Comparison of ENCODE assay signal across 14 cellular contexts in genomic region chr11:108483163-108483562, GRCh38. TPM values are rescaled to one million over a fixed set of nuclear protein-coding genes. Genes with fewer than 3 reads are reported as not detected.
DNase-seq lines count a peak whose midpoint lies in the region; ATAC-seq, FAIRE-seq and TF ChIP-seq lines count a peak whose summit lies in the region.
"Had no signal": no experiment of that assay in that cellular context is flagged by ENCODE, and none has a peak within 500 bp of the region (broad histone marks: within the 10 kb centered on the region; RNA-seq: fewer than 3 reads in every experiment).

No MANE protein-coding gene starts in this region.

- H3K4me2 ChIP-seq in astrocyte (ENCODE audit: low read length) (no peak overlapping the region), neuronal stem cell (ENCODE audit: insufficient read depth, low read length, poor library complexity, severe bottlenecking) (no peak overlapping the region)

- H3K9ac ChIP-seq in astrocyte (ENCODE audit: low read length) (no peak overlapping the region), neuronal stem cell (ENCODE audit: low read depth, low read length, poor library complexity) (no peak overlapping the region)

- H3K27ac Mint-ChIP-seq in astrocyte (ENCODE audit: unreplicated experiment) (no peak overlapping the region), Caco-2 (ENCODE audit: unreplicated experiment) (no peak overlapping the region)
- H3K27ac Mint-ChIP-seq in activated CD4-positive, alpha-beta T cell treated with anti-CD3 and anti-CD28 coated beads, Interleukin-2, amount 10 ng/mL, durations not matched to agents 7 days and 5 days: no peak overlapping the region

- H3K4me1 ChIP-seq in astrocyte (ENCODE audit: insufficient read depth, low read length) (peaks cover 3% of the 10 kb centered on the region), neuronal stem cell (ENCODE audit: control insufficient read depth in 2 of 2, insufficient read depth in 1 of 2, low read depth in 1 of 2, low read length in 2 of 2) (no peaks in the 10 kb centered on the region), Caco-2 (peaks cover 19% of the 10 kb centered on the region), gastrocnemius medialis (no peaks in the 10 kb centered on the region)

- H3K14ac ChIP-seq in neuronal stem cell (ENCODE audit: low read length): no peak overlapping the region

- no peak overlapping the region for H4K8ac ChIP-seq in neuronal stem cell (ENCODE audit: low read depth, low read length)

- no peak overlapping the region for H2AK5ac ChIP-seq in neuronal stem cell (ENCODE audit: low read depth, low read length)

- H3K9me3 ChIP-seq in astrocyte (ENCODE audit: insufficient read depth, low read depth, low read length) (no peaks in the 10 kb centered on the region), neuronal stem cell (replicated peaks in 1 of 2; ENCODE audit: control insufficient read depth in 2 of 2, insufficient read depth in 1 of 2, low read depth in 1 of 2, low read length in 2 of 2) (no peaks in the 10 kb centered on the region), Caco-2 (no peaks in the 10 kb centered on the region), gastrocnemius medialis (no peaks in the 10 kb centered on the region)

- H3K36me3 Mint-ChIP-seq in astrocyte (ENCODE audit: low read depth, unreplicated experiment) (peaks cover 21% of the 10 kb centered on the region), Caco-2 (ENCODE audit: insufficient read depth, unreplicated experiment) (peaks cover 75% of the 10 kb centered on the region)
- H3K36me3 Mint-ChIP-seq in activated CD4-positive, alpha-beta T cell treated with anti-CD3 and anti-CD28 coated beads, Interleukin-2, amount 10 ng/mL, durations not matched to agents 7 days and 5 days (ENCODE audit: low read depth): peaks cover 50% of the 10 kb centered on the region

- no peak overlapping the region for H3K18ac ChIP-seq in neuronal stem cell (ENCODE audit: low read length)

- H3K4me3 Mint-ChIP-seq in astrocyte (ENCODE audit: unreplicated experiment) (no peak overlapping the region), Caco-2 (ENCODE audit: unreplicated experiment) (no peak overlapping the region)
- no peak overlapping the region for H3K4me3 Mint-ChIP-seq in activated CD4-positive, alpha-beta T cell treated with anti-CD3 and anti-CD28 coated beads, Interleukin-2, amount 10 ng/mL, durations not matched to agents 7 days and 5 days

- H3K79me1 ChIP-seq in neuronal stem cell (ENCODE audit: low read depth, low read length): no peaks in the 10 kb centered on the region

- BruUV-seq in Caco-2 (replicated peaks; lab: Mats Ljungman, UMichigan): no TSS peak

- H3K79me2 ChIP-seq in astrocyte (ENCODE audit: insufficient read depth, low read length): no peaks in the 10 kb centered on the region

- no peaks in the 10 kb centered on the region for H4K20me1 ChIP-seq in astrocyte (ENCODE audit: insufficient read depth, low read length)

- no peak overlapping the region for H4K91ac ChIP-seq in neuronal stem cell (ENCODE audit: low read depth, low read length, poor library complexity)

- DNase-seq in HT1080 (ENCODE audit: low read depth) (peak; percentile 27), astrocyte (ENCODE audit: low read depth) (peak; percentile 70), fibroblast of the aortic adventitia (ENCODE audit: low read depth) (peak; percentile 31), renal cortical epithelial cell (ENCODE audit: low read depth) (peak; percentile 75), neuronal stem cell (ENCODE audit: low spot score) (no peak), Caco-2 (no peak), gastrocnemius medialis (no peak)
- no peak for DNase-seq in activated CD4-positive, alpha-beta T cell treated with anti-CD3 and anti-CD28 coated beads, Interleukin-2, amount 10 ng/mL, durations not matched to agents 7 days and 5 days
- DNase-seq: H7, Karpas-422, NCI-H1417 treated with DMSO at 0.1 percent for 48 hours, NCI-H2081, NCI-H345, NCI-H69 had no signal

- CTCF ChIA-PET in activated CD4-positive, alpha-beta T cell treated with anti-CD3 and anti-CD28 coated beads, Interleukin-2, amount 10 ng/mL, durations not matched to agents 7 days and 5 days (lab: Charles Lee): no interaction called here
- CTCF ChIA-PET in Caco-2 (lab: Charles Lee): no interaction called here

- H3K23ac ChIP-seq in neuronal stem cell (ENCODE audit: low read depth, low read length, poor library complexity): no peak overlapping the region

- no peak overlapping the region for H2BK120ac ChIP-seq in neuronal stem cell (ENCODE audit: low read depth, low read length)

- H3K27me3 Mint-ChIP-seq in astrocyte (ENCODE audit: low read depth, unreplicated experiment) (no peaks in the 10 kb centered on the region), Caco-2 (ENCODE audit: insufficient read depth, unreplicated experiment) (no peaks in the 10 kb centered on the region)
- H3K27me3 Mint-ChIP-seq in activated CD4-positive, alpha-beta T cell treated with anti-CD3 and anti-CD28 coated beads, Interleukin-2, amount 10 ng/mL, durations not matched to agents 7 days and 5 days: no peaks in the 10 kb centered on the region

- H2BK15ac ChIP-seq in neuronal stem cell (ENCODE audit: low read length): no peak overlapping the region

- FAIRE-seq in astrocyte (lab: Jason Lieb, UNC): no peak

- H2BK5ac ChIP-seq in neuronal stem cell (ENCODE audit: low read length): no peak overlapping the region

- H3K9me3 Mint-ChIP-seq in astrocyte (ENCODE audit: unreplicated experiment): no peaks in the 10 kb centered on the region
- no peaks in the 10 kb centered on the region for H3K9me3 Mint-ChIP-seq in activated CD4-positive, alpha-beta T cell treated with anti-CD3 and anti-CD28 coated beads, Interleukin-2, amount 10 ng/mL, durations not matched to agents 7 days and 5 days
- no peaks in the 10 kb centered on the region for H3K9me3 Mint-ChIP-seq in Caco-2 (ENCODE audit: unreplicated experiment)

- H2AFZ ChIP-seq in astrocyte (ENCODE audit: low read depth, low read length): no peak overlapping the region
- no peak overlapping the region for H2AFZ ChIP-seq in neuronal stem cell (ENCODE audit: low read length)

- POLR2A ChIA-PET in activated CD4-positive, alpha-beta T cell treated with anti-CD3 and anti-CD28 coated beads, Interleukin-2, amount 10 ng/mL, durations not matched to agents 7 days and 5 days (lab: Charles Lee): no interaction called here
- POLR2A ChIA-PET in Caco-2 (lab: Charles Lee): no interaction called here

- TF ChIP-seq CTCF in astrocyte (IDR thresholded peaks at IDR 0.05; ENCODE audit: insufficient read depth, low read depth, low read length) (no peak), fibroblast of the aortic adventitia (IDR thresholded peaks at IDR 0.05; ENCODE audit: insufficient read depth, low read length) (no peak), Caco-2 (IDR thresholded peaks at IDR 0.05; ENCODE audit: insufficient read depth in 1 of 2, low read depth in 1 of 2, low read length in 1 of 2, severe bottlenecking in 1 of 2, unreplicated experiment in 1 of 2) (no peak), gastrocnemius medialis (IDR thresholded peaks at IDR 0.05 in 4 of 5, conservative IDR thresholded peaks at IDR 0.05 in 1 of 5) (no peak)

- intact Hi-C loops in Caco-2 (cut with micrococcal nuclease; ENCODE audit: unreplicated experiment): no loop called here
- intact Hi-C loops in gastrocnemius medialis (cut with DNase I; ENCODE audit: low total_unique reads): no loop called here

- H3K27me3 ChIP-seq in astrocyte (ENCODE audit: insufficient read depth, low read length): no peaks in the 10 kb centered on the region
- H3K27me3 ChIP-seq in neuronal stem cell (ENCODE audit: control insufficient read depth in 3 of 3, insufficient read depth in 3 of 3, low read depth in 1 of 3, low read length in 3 of 3): no peaks in the 10 kb centered on the region
- no peaks in the 10 kb centered on the region for H3K27me3 ChIP-seq in Caco-2 (replicated peaks; ENCODE audit: control insufficient read depth, insufficient read depth, low read length)
- H3K27me3 ChIP-seq in gastrocnemius medialis: no peaks in the 10 kb centered on the region

- no peak overlapping the region for H3K27ac ChIP-seq in astrocyte (ENCODE audit: low read depth, low read length)
- no peak overlapping the region for H3K27ac ChIP-seq in neuronal stem cell (replicated peaks; ENCODE audit: low read length)
- H3K27ac ChIP-seq in gastrocnemius medialis: no peak overlapping the region

- no peak for ATAC-seq in gastrocnemius medialis

- in situ Hi-C loops in gastrocnemius medialis (cut with MboI; ENCODE audit: low sequenced_read_pairs in 4 of 4): no loop called here

- H3K36me3 ChIP-seq in astrocyte (ENCODE audit: insufficient read depth, low read length) (peaks cover 19% of the 10 kb centered on the region), neuronal stem cell (replicated peaks in 1 of 2; ENCODE audit: control insufficient read depth in 2 of 2, insufficient read depth in 2 of 2, low read length in 2 of 2) (peaks cover 5 to 82% of the 10 kb centered on the region in 2 donors), Caco-2 (ENCODE audit: control insufficient read depth, insufficient read depth, low read length) (peaks cover 3% of the 10 kb centered on the region), gastrocnemius medialis (peaks cover 3 to 13% of the 10 kb centered on the region in 2 donors)

- no peaks in the 10 kb centered on the region for H3K4me1 Mint-ChIP-seq in astrocyte (ENCODE audit: low read depth, unreplicated experiment)
- peaks cover 4% of the 10 kb centered on the region for H3K4me1 Mint-ChIP-seq in activated CD4-positive, alpha-beta T cell treated with anti-CD3 and anti-CD28 coated beads, Interleukin-2, amount 10 ng/mL, durations not matched to agents 7 days and 5 days
- H3K4me1 Mint-ChIP-seq in Caco-2 (ENCODE audit: low read depth, unreplicated experiment): peaks cover 17% of the 10 kb centered on the region

- no peak overlapping the region for H2BK12ac ChIP-seq in neuronal stem cell (ENCODE audit: low read length)

- TF ChIP-seq POLR2A in gastrocnemius medialis (IDR thresholded peaks at IDR 0.05): no peak

- H3K4me3 ChIP-seq in astrocyte (ENCODE audit: insufficient read depth, low read depth, low read length) (no peak overlapping the region), fibroblast of the aortic adventitia (ENCODE audit: low read depth, low read length) (no peak overlapping the region), neuronal stem cell (ENCODE audit: low read length in 2 of 2) (no peak overlapping the region), Caco-2 (ENCODE audit: low read depth, low read length) (no peak overlapping the region), gastrocnemius medialis (no peak overlapping the region)

- no peak overlapping the region for H3K4ac ChIP-seq in neuronal stem cell (ENCODE audit: low read length)

RNA-seq across cellular contexts. Expression of gene POGLUT3, which starts 15.0 kb away (rescaled TPM):
- total RNA-seq in HT1080 (2014; rRNA removed; shearing (Covaris generic)): 34.8 and 40.0 TPM in 2 replicates
- 51.6 and 61.1 TPM in 2 replicates for polyA plus RNA-seq in HT1080 (2015; cell fraction: cytosol; rRNA removed)
- 34.8 and 37.0 TPM in 2 replicates for polyA plus RNA-seq in HT1080 (2015; cell fraction: nucleus; rRNA removed)
- total RNA-seq in astrocyte (18.5 and 20.0 TPM in 2 replicates), fibroblast of the aortic adventitia (ENCODE audit: low replicate concordance) (20.3 and 68.1 TPM in 2 replicates), renal cortical epithelial cell (10.6 and 11.7 TPM in 2 replicates), Caco-2 (2022) (87.2 and 87.5 TPM in 2 replicates), gastrocnemius medialis (1 to 10 TPM; 2.5 to 4.9 (median 3.6) TPM)
- polyA plus RNA-seq in neuronal stem cell (2013, experiment 1 of 2): 25.5 TPM
- 25.9 TPM for polyA plus RNA-seq in neuronal stem cell (2013, experiment 2 of 2)
- 10 to 100 TPM; 17.4 to 18.5 TPM for total RNA-seq in activated CD4-positive, alpha-beta T cell treated with anti-CD3 and anti-CD28 coated beads, Interleukin-2, amount 10 ng/mL, durations not matched to agents 7 days and 5 days

RNA-seq across cellular contexts. Expression of gene C11orf65, which starts 15.8 kb away (rescaled TPM):
- total RNA-seq in HT1080 (2014; rRNA removed; shearing (Covaris generic)): not detected in 2 replicates
- polyA plus RNA-seq in HT1080 (2015; cell fraction: cytosol; rRNA removed): 0.66 and 0.99 TPM in 2 replicates
- 0.39 and 0.66 TPM in 2 replicates for polyA plus RNA-seq in HT1080 (2015; cell fraction: nucleus; rRNA removed)
- total RNA-seq in astrocyte (0.77 and 1.00 TPM in 2 replicates), fibroblast of the aortic adventitia (ENCODE audit: low replicate concordance) (0.99 and 1.6 TPM in 2 replicates), renal cortical epithelial cell (1.7 TPM in 1 of 2 replicates, not detected in the other), Caco-2 (2022) (0.86 and 1.0 TPM in 2 replicates), gastrocnemius medialis (under 1 TPM in 1 of 4 donors, not detected in 3; 0.51 TPM)
- polyA plus RNA-seq in neuronal stem cell (2013, experiment 1 of 2): 2.4 TPM
- polyA plus RNA-seq in neuronal stem cell (2013, experiment 2 of 2): 2.4 TPM
- 1 to 10 TPM; 1.4 to 1.7 TPM for total RNA-seq in activated CD4-positive, alpha-beta T cell treated with anti-CD3 and anti-CD28 coated beads, Interleukin-2, amount 10 ng/mL, durations not matched to agents 7 days and 5 days

Comparison
In these comparisons a context has a peak if more than half of its experiments do, and no peak if none do; other contexts are left out.
1. DNase-seq: peak in HT1080 (single experiment), astrocyte (single experiment), fibroblast of the aortic adventitia (single experiment) and renal cortical epithelial cell (single experiment); none in neuronal stem cell (single experiment), activated CD4-positive, alpha-beta T cell treated with anti-CD3 and anti-CD28 coated beads, Interleukin-2, amount 10 ng/mL, durations not matched to agents 7 days and 5 days (single experiment), Caco-2 (0 of 2) and gastrocnemius medialis (0 of 2).